ENCODE assay signal across 20 cellular contexts in genomic region chr21:38300180-38300579, GRCh38. TPM values are rescaled to one million over a fixed set of nuclear protein-coding genes. Genes with fewer than 3 reads are reported as not detected.
DNase-seq lines count a peak whose midpoint lies in the region; ATAC-seq, FAIRE-seq and TF ChIP-seq lines count a peak whose summit lies in the region.
"Had no signal": no experiment of that assay in that cellular context is flagged by ENCODE, and none has a peak within 500 bp of the region (broad histone marks: within the 10 kb centered on the region; RNA-seq: fewer than 3 reads in every experiment).

No MANE protein-coding gene starts in this region.

- H2AFZ ChIP-seq in HepG2 (ENCODE audit: low read length), result no peak overlapping the region
- H2AFZ ChIP-seq: GM23338, parathyroid adenoma had no signal

- H3K27me3 ChIP-seq in liver (ENCODE audit: control insufficient read depth in 4 of 4, insufficient read depth in 4 of 4, low read length in 3 of 4) (no peaks in the 10 kb centered on the region), HepG2 (ENCODE audit: control insufficient read depth in 1 of 2, insufficient read depth in 2 of 2, low read length in 2 of 2) (no peaks in the 10 kb centered on the region)
- H3K27me3 ChIP-seq: testis had no signal

- H3K27me3 Mint-ChIP-seq in activated T-helper 1 cell treated with anti-CD3 and anti-CD28 coated beads, Interleukin-12 subunit alpha, Interleukin-12 subunit beta, Interleukin-2, Interleukin-4 antibody, amounts not matched to agents 30 ng/mL and 10 ng/mL and 1 ng/mL, durations not matched to agents 14 hours and 24 hours and 36 hours (ENCODE audit: insufficient read depth), result no peaks in the 10 kb centered on the region
- no peaks in the 10 kb centered on the region for H3K27me3 Mint-ChIP-seq in type B pancreatic cell
- H3K27me3 Mint-ChIP-seq: IgD-negative memory B cell had no signal

- H3K36me3 Mint-ChIP-seq in activated T-helper 1 cell treated with anti-CD3 and anti-CD28 coated beads, Interleukin-12 subunit alpha, Interleukin-12 subunit beta, Interleukin-2, Interleukin-4 antibody, amounts not matched to agents 30 ng/mL and 10 ng/mL and 1 ng/mL, durations not matched to agents 14 hours and 24 hours and 36 hours (ENCODE audit: low read depth), result no peaks in the 10 kb centered on the region
- no peaks in the 10 kb centered on the region for H3K36me3 Mint-ChIP-seq in type B pancreatic cell
- H3K36me3 Mint-ChIP-seq: IgD-negative memory B cell, WTC11 had no signal

- H3K36me3 ChIP-seq in liver (ENCODE audit: control insufficient read depth in 4 of 4, insufficient read depth in 3 of 4, low read depth in 1 of 4, low read length in 3 of 4) (no peaks in the 10 kb centered on the region), HepG2 (replicated peaks in 1 of 2; ENCODE audit: control insufficient read depth in 1 of 2, insufficient read depth in 2 of 2, low read length in 2 of 2) (no peaks in the 10 kb centered on the region)

- H3K9me3 ChIP-seq in liver (ENCODE audit: control insufficient read depth in 4 of 4, low read length in 3 of 4) (no peaks in the 10 kb centered on the region), HepG2 (ENCODE audit: low read length) (no peaks in the 10 kb centered on the region)
- H3K9me3 ChIP-seq: testis had no signal

- H3K4me2 ChIP-seq in HepG2 (ENCODE audit: low read depth, low read length), result no peak overlapping the region
- H3K4me2 ChIP-seq: GM23338 had no signal

- H3K27ac Mint-ChIP-seq in activated T-helper 1 cell treated with anti-CD3 and anti-CD28 coated beads, Interleukin-12 subunit alpha, Interleukin-12 subunit beta, Interleukin-2, Interleukin-4 antibody, amounts not matched to agents 30 ng/mL and 10 ng/mL and 1 ng/mL, durations not matched to agents 14 hours and 24 hours and 36 hours, result no peak overlapping the region
- no peak overlapping the region for H3K27ac Mint-ChIP-seq in type B pancreatic cell
- H3K27ac Mint-ChIP-seq: GM23338; IgD-negative memory B cell; T-helper 1 cell treated with Interleukin-12 subunit alpha and Interleukin-12 subunit beta and Interleukin-4 antibody, amounts not matched to agents 30 μg/mL and 1 μg/mL, for 36 hours; WTC11 had no signal

- peak overlapping the region; percentile 23 for H3K4me3 Mint-ChIP-seq in activated T-helper 1 cell treated with anti-CD3 and anti-CD28 coated beads, Interleukin-12 subunit alpha, Interleukin-12 subunit beta, Interleukin-2, Interleukin-4 antibody, amounts not matched to agents 30 ng/mL and 10 ng/mL and 1 ng/mL, durations not matched to agents 14 hours and 24 hours and 36 hours
- peak overlapping the region; percentile 28 for H3K4me3 Mint-ChIP-seq in type B pancreatic cell
- H3K4me3 Mint-ChIP-seq: GM23338; IgD-negative memory B cell; T-helper 1 cell treated with Interleukin-12 subunit alpha and Interleukin-12 subunit beta and Interleukin-4 antibody, amounts not matched to agents 30 μg/mL and 1 μg/mL, for 36 hours; WTC11 had no signal

- H3K9ac ChIP-seq in liver (ENCODE audit: low read depth in 1 of 2, low read length in 2 of 2), result no peak overlapping the region
- H3K9ac ChIP-seq in HepG2 (ENCODE audit: insufficient read depth, low read depth, low read length), result no peak overlapping the region
- H3K9ac ChIP-seq: parathyroid adenoma had no signal

- FAIRE-seq in HepG2 (lab: Jason Lieb, UNC), result no peak

- TF ChIP-seq RAD21 in liver (IDR thresholded peaks at IDR 0.05), result no peak
- TF ChIP-seq RAD21 in HepG2 (CRISPR knock-in tag; IDR thresholded peaks at IDR 0.05), result no peak

- H3K79me2 ChIP-seq in HepG2 (ENCODE audit: insufficient read depth, low read length), result no peaks in the 10 kb centered on the region
- H3K79me2 ChIP-seq: parathyroid adenoma had no signal

- H3K4me1 Mint-ChIP-seq in activated T-helper 1 cell treated with anti-CD3 and anti-CD28 coated beads, Interleukin-12 subunit alpha, Interleukin-12 subunit beta, Interleukin-2, Interleukin-4 antibody, amounts not matched to agents 30 ng/mL and 10 ng/mL and 1 ng/mL, durations not matched to agents 14 hours and 24 hours and 36 hours (ENCODE audit: low read depth), result peaks cover 28% of the 10 kb centered on the region
- H3K4me1 Mint-ChIP-seq in type B pancreatic cell (ENCODE audit: unreplicated experiment), result peaks cover 49% of the 10 kb centered on the region
- H3K4me1 Mint-ChIP-seq: IgD-negative memory B cell had no signal

- no TSS peak for BruUV-seq in HepG2 (replicated peaks; lab: Mats Ljungman, UMichigan)

- H3K9me3 Mint-ChIP-seq in activated T-helper 1 cell treated with anti-CD3 and anti-CD28 coated beads, Interleukin-12 subunit alpha, Interleukin-12 subunit beta, Interleukin-2, Interleukin-4 antibody, amounts not matched to agents 30 ng/mL and 10 ng/mL and 1 ng/mL, durations not matched to agents 14 hours and 24 hours and 36 hours, result no peaks in the 10 kb centered on the region
- no peaks in the 10 kb centered on the region for H3K9me3 Mint-ChIP-seq in type B pancreatic cell
- H3K9me3 Mint-ChIP-seq: GM23338; T-helper 1 cell treated with Interleukin-12 subunit alpha and Interleukin-12 subunit beta and Interleukin-4 antibody, amounts not matched to agents 30 μg/mL and 1 μg/mL, for 36 hours; WTC11 had no signal

- intact Hi-C loops in HepG2 (cut with micrococcal nuclease; ENCODE audit: unreplicated experiment), result no loop called here
- intact Hi-C loops in activated T-helper 1 cell treated with anti-CD3 and anti-CD28 coated beads, Interleukin-12 subunit alpha, Interleukin-12 subunit beta, Interleukin-2, Interleukin-4 antibody, amounts not matched to agents 30 ng/mL and 10 ng/mL and 1 ng/mL, durations not matched to agents 14 hours and 24 hours and 36 hours (cut with micrococcal nuclease), result loop anchor here (2.0 kb wide), 4 partner anchors 31 to 81 kb away; no protein-coding TSS in a partner anchor

- WGBS in liver, result 22% methylated on average over 6 of the region's 6 CpGs
- WGBS in HepG2 (ENCODE audit: low lambda C conversion rate), result 7% methylated on average over 6 of the region's 6 CpGs

- no peak for TF ChIP-seq POLR2A in HepG2 (IDR thresholded peaks at IDR 0.05; ENCODE audit: insufficient read depth in 1 of 2, low read depth in 2 of 2, low read length in 2 of 2)

- H3K27ac ChIP-seq in liver (ENCODE audit: low read depth in 1 of 2, low read length in 2 of 2) (no peak overlapping the region), HepG2 (ENCODE audit: extremely low read length, insufficient read depth, low read length) (no peak overlapping the region)
- H3K27ac ChIP-seq: parathyroid adenoma, testis had no signal

- DNase-seq in HepG2 (ENCODE audit: low spot score) (no peak), left lobe of liver (ENCODE audit: low spot score) (no peak), type B pancreatic cell (ENCODE audit: extremely low spot score, unreplicated experiment) (no peak), NAMALWA (ENCODE audit: low spot score) (no peak), islet precursor cell (no peak), NOMO-1 (lab: John Stamatoyannopoulos, UW; ENCODE audit: unreplicated experiment in 2 of 2) (no peak)
- no peak for DNase-seq in activated T-helper 1 cell treated with anti-CD3 and anti-CD28 coated beads, Interleukin-12 subunit alpha, Interleukin-12 subunit beta, Interleukin-2, Interleukin-4 antibody, amounts not matched to agents 30 ng/mL and 10 ng/mL and 1 ng/mL, durations not matched to agents 14 hours and 24 hours and 36 hours (ENCODE audit: low spot score)
- DNase-seq: cerebellar nuclear complex, left cardiac atrium, MV-4-11, NCI-H2029 treated with DMSO at 0.1 percent for 48 hours, NCI-H510A treated with DMSO at 0.1 percent for 48 hours, Right ventricle myocardium superior, testis had no signal

- H3K4me1 ChIP-seq in liver (ENCODE audit: control insufficient read depth in 4 of 4, insufficient read depth in 4 of 4, low read length in 3 of 4) (peaks cover 0 to 14% (median 4%) of the 10 kb centered on the region in 4 donors), HepG2 (ENCODE audit: insufficient read depth, low read length) (0 out of 2 replicates have a peak, but pooled peaks cover 8% of the 10 kb centered on the region)
- H3K4me1 ChIP-seq: parathyroid adenoma, testis had no signal

- POLR2A ChIA-PET in HepG2 (lab: Yijun Ruan, JAX), result no interaction called here

- TF ChIP-seq EP300 in HepG2 (IDR thresholded peaks at IDR 0.05; ENCODE audit: low read depth in 2 of 2, low read length in 2 of 2) (no peak), HepG2 (CRISPR knock-in tag; IDR thresholded peaks at IDR 0.05; ENCODE audit: borderline replicate concordance) (no peak)

- CTCF ChIA-PET in HepG2 (lab: Yijun Ruan, JAX; ENCODE audit: low intra/inter-chr PET ratio, low total read pairs), result no interaction called here

- ATAC-seq in HepG2, result no peak
- ATAC-seq in left lobe of liver, result peak; percentile 62
- ATAC-seq: GM23338, left cardiac atrium, WTC11 had no signal

- in situ Hi-C loops in HepG2 (cut with HindIII; ENCODE audit: extremely low pct_ligation_motif_present, low pct_unique_long_range_greater_than_20kb), result no loop called here

- H3K4me3 ChIP-seq in liver (ENCODE audit: low read depth in 1 of 3, low read length in 3 of 3) (no peak overlapping the region), HepG2 (replicated peaks in 1 of 3; ENCODE audit: insufficient read depth in 1 of 3, low read depth in 2 of 3, low read length in 3 of 3) (no peak overlapping the region)
- H3K4me3 ChIP-seq: GM23338, testis had no signal

- no peak for TF ChIP-seq CTCF in liver (IDR thresholded peaks at IDR 0.05; ENCODE audit: low read depth, low read length, missing input control)
- TF ChIP-seq CTCF in HepG2 (CRISPR knock-in tag; IDR thresholded peaks at IDR 0.05), result no peak
- TF ChIP-seq CTCF in type B pancreatic cell (conservative IDR thresholded peaks at IDR 0.05), result no peak

- H4K20me1 ChIP-seq in HepG2 (ENCODE audit: insufficient read depth, low read length), result no peaks in the 10 kb centered on the region

RNA-seq across cellular contexts. Expression of gene KCNJ15, which starts 43.4 kb away (rescaled TPM):
- total RNA-seq in liver, result 1 to 10 TPM in 1 of 2 donors, under 1 TPM in 1; 0.61 to 4.8 TPM
- 1 to 10 TPM; 1.0 to 3.5 TPM for polyA plus RNA-seq in liver
- total RNA-seq in HepG2 (2016; rRNA removed; fragmentation: Illumina TruSeq; extraction: Trizol), result not detected in 2 replicates
- total RNA-seq in HepG2 (2016; cell fraction: cytosol; rRNA removed; fragmentation: Illumina TruSeq; extraction: Trizol; ENCODE audit: low read depth), result not detected in 2 replicates
- not detected in 2 replicates for total RNA-seq in HepG2 (2016; cell fraction: insoluble cytoplasmic fraction; rRNA removed; fragmentation: Illumina TruSeq; extraction: Trizol)
- not detected in 2 replicates for total RNA-seq in HepG2 (2016; cell fraction: membrane; rRNA removed; fragmentation: Illumina TruSeq; extraction: Trizol)
- not detected in 2 replicates for total RNA-seq in HepG2 (2016; cell fraction: nucleus; rRNA removed; fragmentation: Illumina TruSeq; extraction: Trizol)
- not detected in 2 replicates for polyA plus RNA-seq in HepG2 (2011; rRNA removed)
- not detected in 2 replicates for polyA plus RNA-seq in HepG2 (2011; cell fraction: cytosol; rRNA removed)
- not detected in 2 replicates for polyA plus RNA-seq in HepG2 (2011; cell fraction: nucleus; rRNA removed)
- polyA plus RNA-seq in HepG2 (2012), result not detected in 2 replicates
- not detected in 2 replicates for polyA plus RNA-seq in HepG2 (2016; cell fraction: cytosol; fragmentation: Illumina TruSeq; extraction: Trizol; ENCODE audit: low read depth)
- polyA plus RNA-seq in HepG2 (2016; cell fraction: insoluble cytoplasmic fraction; fragmentation: Illumina TruSeq; extraction: Trizol; ENCODE audit: low read depth), result not detected in 2 replicates
- polyA plus RNA-seq in HepG2 (2016; cell fraction: membrane; fragmentation: Illumina TruSeq; extraction: Trizol; ENCODE audit: low read depth), result not detected in 2 replicates
- polyA plus RNA-seq in HepG2 (2016; cell fraction: nucleus; fragmentation: Illumina TruSeq; extraction: Trizol; ENCODE audit: insufficient read depth, low read depth), result not detected in 2 replicates
- 2.6 TPM in 1 of 2 replicates, not detected in the other for polyA minus RNA-seq in HepG2 (2011; rRNA and poly(A)+ RNA removed; ENCODE audit: low replicate concordance)
- not detected in 2 replicates for polyA minus RNA-seq in HepG2 (2011; cell fraction: cytosol; rRNA and poly(A)+ RNA removed)
- not detected in 2 replicates for polyA minus RNA-seq in HepG2 (2011; cell fraction: nucleus; rRNA and poly(A)+ RNA removed)
- 1.6 and 1.7 TPM in 2 replicates for total RNA-seq in activated T-helper 1 cell treated with anti-CD3 and anti-CD28 coated beads, Interleukin-12 subunit alpha, Interleukin-12 subunit beta, Interleukin-2, Interleukin-4 antibody, amounts not matched to agents 30 ng/mL and 10 ng/mL and 1 ng/mL, durations not matched to agents 14 hours and 24 hours and 36 hours
- total RNA-seq in left lobe of liver, result 1.8 TPM
- total RNA-seq in type B pancreatic cell (ENCODE audit: low replicate concordance), result 3.9 and 4.9 TPM in 2 replicates
- total RNA-seq: GM23338 had no signal
- polyA plus RNA-seq: GM23338, IgD-negative memory B cell had no signal
